Comparison of ENCODE assay signal across 8 cellular contexts in genomic region chr2:205612661-205613060, GRCh38.
DNase-seq lines count a peak whose midpoint lies in the region; ATAC-seq and TF ChIP-seq lines count a peak whose summit lies in the region.
"Had no signal": no experiment of that assay in that cellular context is flagged by ENCODE, and none has a peak within 500 bp of the region (broad histone marks: within the 10 kb centered on the region; RNA-seq: fewer than 3 reads in every experiment).

No MANE protein-coding gene starts in this region.

- H3K4me3 Mint-ChIP-seq in activated T-cell treated with anti-CD3 and anti-CD28 coated beads, Interleukin-2, amount 50 U/mL, for 24 hours, result no peak overlapping the region
- no peak overlapping the region for H3K4me3 Mint-ChIP-seq in nephron progenitor cell
- no peak overlapping the region for H3K4me3 Mint-ChIP-seq in stimulated activated effector memory CD8-positive, alpha-beta T cell treated with anti-CD3 and anti-CD28 coated beads, Interleukin-12 subunit alpha, Interleukin-12 subunit beta, amount 100 ng/mL, for 72 hours

- no peaks in the 10 kb centered on the region for H3K9me3 Mint-ChIP-seq in activated T-cell treated with anti-CD3 and anti-CD28 coated beads, Interleukin-2, amount 50 U/mL, for 24 hours
- peaks cover 4% of the 10 kb centered on the region for H3K9me3 Mint-ChIP-seq in nephron progenitor cell
- no peaks in the 10 kb centered on the region for H3K9me3 Mint-ChIP-seq in stimulated activated effector memory CD8-positive, alpha-beta T cell treated with anti-CD3 and anti-CD28 coated beads, Interleukin-12 subunit alpha, Interleukin-12 subunit beta, amount 100 ng/mL, for 72 hours

- no peaks in the 10 kb centered on the region for H3K36me3 Mint-ChIP-seq in activated T-cell treated with anti-CD3 and anti-CD28 coated beads, Interleukin-2, amount 50 U/mL, for 24 hours (ENCODE audit: low read depth)
- H3K36me3 Mint-ChIP-seq in nephron progenitor cell (ENCODE audit: low read depth), result no peaks in the 10 kb centered on the region
- H3K36me3 Mint-ChIP-seq in stimulated activated effector memory CD8-positive, alpha-beta T cell treated with anti-CD3 and anti-CD28 coated beads, Interleukin-12 subunit alpha, Interleukin-12 subunit beta, amount 100 ng/mL, for 72 hours, result no peaks in the 10 kb centered on the region

- peaks cover 31% of the 10 kb centered on the region for H3K27me3 Mint-ChIP-seq in activated T-cell treated with anti-CD3 and anti-CD28 coated beads, Interleukin-2, amount 50 U/mL, for 24 hours
- H3K27me3 Mint-ChIP-seq in nephron progenitor cell (ENCODE audit: low read depth, poor library complexity), result no peaks in the 10 kb centered on the region

- peak; percentile 41 for ATAC-seq in SK-N-SH treated with all-trans-retinoic acid at 6 μM for 48 hours
- ATAC-seq in stimulated activated effector memory CD8-positive, alpha-beta T cell treated with anti-CD3 and anti-CD28 coated beads, Interleukin-12 subunit alpha, Interleukin-12 subunit beta, amount 100 ng/mL, for 72 hours, result peak; percentile 84
- no peak for ATAC-seq in HG02763 (IDR thresholded peaks at IDR 0.05; ENCODE audit: unreplicated experiment)

- peak; percentile 58 for DNase-seq in activated T-cell treated with anti-CD3 and anti-CD28 coated beads, Interleukin-2, amount 50 U/mL, for 24 hours
- DNase-seq in nephron progenitor cell, result no peak
- DNase-seq in stimulated activated effector memory CD8-positive, alpha-beta T cell treated with anti-CD3 and anti-CD28 coated beads, Interleukin-12 subunit alpha, Interleukin-12 subunit beta, amount 100 ng/mL, for 72 hours (ENCODE audit: low spot score in 2 of 2), result peak in 1 of 2 donors; percentile 2
- no peak for DNase-seq in NAMALWA (ENCODE audit: low spot score)
- DNase-seq in GF-D8 (lab: John Stamatoyannopoulos, UW), result no peak
- DNase-seq: NCI-H510A treated with DMSO at 0.1 percent for 48 hours had no signal

- TF ChIP-seq CTCF in nephron progenitor cell (IDR thresholded peaks at IDR 0.05), result no peak

- peak overlapping the region; percentile 76 for H3K27ac Mint-ChIP-seq in activated T-cell treated with anti-CD3 and anti-CD28 coated beads, Interleukin-2, amount 50 U/mL, for 24 hours
- peak overlapping the region; percentile 91 for H3K27ac Mint-ChIP-seq in nephron progenitor cell
- no peak overlapping the region for H3K27ac Mint-ChIP-seq in stimulated activated effector memory CD8-positive, alpha-beta T cell treated with anti-CD3 and anti-CD28 coated beads, Interleukin-12 subunit alpha, Interleukin-12 subunit beta, amount 100 ng/mL, for 72 hours

- peaks cover 47% of the 10 kb centered on the region for H3K4me1 Mint-ChIP-seq in activated T-cell treated with anti-CD3 and anti-CD28 coated beads, Interleukin-2, amount 50 U/mL, for 24 hours (ENCODE audit: low read depth)
- H3K4me1 Mint-ChIP-seq in nephron progenitor cell, result peaks cover 86% of the 10 kb centered on the region
- H3K4me1 Mint-ChIP-seq in stimulated activated effector memory CD8-positive, alpha-beta T cell treated with anti-CD3 and anti-CD28 coated beads, Interleukin-12 subunit alpha, Interleukin-12 subunit beta, amount 100 ng/mL, for 72 hours, result no peaks in the 10 kb centered on the region

TF ChIP-seq in SK-N-SH treated with all-trans-retinoic acid at 6 μM for 48 hours, 23 proteins besides CTCF, POLR2A, EP300 and RAD21:
- no peak for TF ChIP-seq CSRNP3 (CRISPR knock-in tag; IDR thresholded peaks at IDR 0.05)
TF ChIP-seq in SK-N-SH treated with all-trans-retinoic acid at 6 μM for 48 hours: peak in this region for 0.
